21 cellular contexts compared by ENCODE assay signal in the genomic region with DNA sequence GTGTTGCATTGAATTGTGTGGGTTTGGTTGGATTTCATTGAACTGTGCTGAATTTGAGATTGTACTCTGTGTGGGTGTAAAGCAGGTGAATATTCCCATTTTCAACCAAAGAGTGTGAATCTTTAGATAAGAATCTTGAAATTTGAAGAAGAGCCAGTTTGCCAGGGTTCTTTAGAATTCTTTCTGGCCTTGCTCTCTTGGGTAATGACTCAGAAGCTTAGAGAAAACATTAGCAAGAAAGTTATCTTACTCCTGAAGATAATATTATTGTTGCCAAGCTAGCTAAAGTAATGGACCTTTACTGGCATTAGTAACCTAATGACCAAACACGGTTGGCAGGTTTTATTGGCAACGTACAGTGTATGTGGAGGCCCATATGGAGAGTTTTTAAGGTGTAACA. TPM values are rescaled to one million over a fixed set of nuclear protein-coding genes. Genes with fewer than 3 reads are reported as not detected.
A peak's percentile ranks its signal among the peaks of the same experiment; 100 is the strongest.
DNase-seq lines count a peak whose midpoint lies in the region; ATAC-seq and TF ChIP-seq lines count a peak whose summit lies in the region.
"Had no signal": no experiment of that assay in that cellular context is flagged by ENCODE, and none has a peak within 500 bp of the region (broad histone marks: within the 10 kb centered on the region; RNA-seq: fewer than 3 reads in every experiment).

No MANE protein-coding gene starts in this region.

- CTCF ChIA-PET in PC-3 (lab: Charles Lee) = no interaction called here

- no peaks in the 10 kb centered on the region for H3K36me3 ChIP-seq in PC-3 (ENCODE audit: low read depth, low read length)
- H3K36me3 ChIP-seq in osteoblast (ENCODE audit: insufficient read depth, low read length) = no peaks in the 10 kb centered on the region
- H3K36me3 ChIP-seq: BE2C, Peyer's patch had no signal

- POLR2A ChIA-PET in PC-3 (lab: Charles Lee; ENCODE audit: unreplicated experiment) = no interaction called here

- H2AFZ ChIP-seq in PC-3 (ENCODE audit: low read length) = no peak overlapping the region
- H2AFZ ChIP-seq in osteoblast (ENCODE audit: low read length) = no peak overlapping the region

- DNase-seq in Caki2 (ENCODE audit: low read depth) = peak; percentile 32
- peak; percentile 47 for DNase-seq in PC-3
- peak; percentile 34 for DNase-seq in fibroblast of peridontal ligament (ENCODE audit: extremely low read depth)
- peak; percentile 65 for DNase-seq in osteoblast (ENCODE audit: insufficient read length, low spot score, missing footprints)
- DNase-seq in GM13977 (ENCODE audit: low spot score) = no peak
- no peak for DNase-seq in GM13976 (ENCODE audit: low spot score)
- DNase-seq in NCI-H2107 (lab: John Stamatoyannopoulos, UW) = no peak
- no peak for DNase-seq in SKM-1 treated with dmso at 0.1 percent for 144 hours (lab: John Stamatoyannopoulos, UW; ENCODE audit: unreplicated experiment)
- DNase-seq: BE2C, H7, Kasumi-1, NCI-H2029, NCI-H526 treated with DMSO at 0.1 percent for 48 hours, Peyer's patch, SHP77 treated with DMSO at 0.1 percent for 48 hours had no signal

- BruUV-seq in PC-3 (replicated peaks; lab: Mats Ljungman, UMichigan) = no TSS peak

- H3K79me2 ChIP-seq in PC-3 (ENCODE audit: low read length) (no peaks in the 10 kb centered on the region), osteoblast (ENCODE audit: insufficient read depth, low read length) (no peaks in the 10 kb centered on the region)

- no peaks in the 10 kb centered on the region for H4K20me1 ChIP-seq in PC-3 (ENCODE audit: low read length)
- H4K20me1 ChIP-seq in osteoblast (ENCODE audit: insufficient read depth, low read length) = no peaks in the 10 kb centered on the region

- in situ Hi-C loops in Caki2 (cut with HindIII; ENCODE audit: low pct_unique_long_range_greater_than_20kb, low sequenced_read_pairs) (no loop called here), GM13977 (cut with MboI; ENCODE audit: low pct_unique_long_range_greater_than_20kb, low sequenced_read_pairs, unreplicated experiment) (no loop called here), GM13976 (cut with MboI; ENCODE audit: low sequenced_read_pairs, unreplicated experiment) (no loop called here)

- H3K4me1 ChIP-seq in PC-3 (ENCODE audit: insufficient read depth, low read length) (no peaks in the 10 kb centered on the region), osteoblast (ENCODE audit: insufficient read depth, low read length) (peaks cover 3% of the 10 kb centered on the region)
- H3K4me1 ChIP-seq: BE2C, Peyer's patch had no signal

- TF ChIP-seq CTCF in PC-3 (conservative IDR thresholded peaks at IDR 0.05; ENCODE audit: low read depth, low read length) = no peak
- no peak for TF ChIP-seq CTCF in osteoblast (IDR thresholded peaks at IDR 0.05; ENCODE audit: extremely low read depth, low read depth, low read length)
- no peak for TF ChIP-seq CTCF in GM13977 (IDR thresholded peaks at IDR 0.05; ENCODE audit: extremely low read depth, insufficient read depth, missing control alignments)
- no peak for TF ChIP-seq CTCF in GM13976 (IDR thresholded peaks at IDR 0.05; ENCODE audit: borderline replicate concordance, control extremely low read depth, extremely low read depth, insufficient read depth, missing control alignments)

- no peak for ATAC-seq in PC-3
- ATAC-seq: K562 had no signal

- H3K9me3 ChIP-seq in PC-3 (ENCODE audit: low read length) (no peaks in the 10 kb centered on the region), osteoblast (ENCODE audit: low read depth, low read length) (peaks cover 5% of the 10 kb centered on the region)
- H3K9me3 ChIP-seq: Peyer's patch had no signal

- peaks cover 12% of the 10 kb centered on the region for H3K27me3 ChIP-seq in PC-3 (ENCODE audit: low read length)
- peaks cover 34% of the 10 kb centered on the region for H3K27me3 ChIP-seq in osteoblast (ENCODE audit: insufficient read depth, low read length)
- H3K27me3 ChIP-seq: BE2C, Peyer's patch had no signal

- H3K9me2 ChIP-seq in PC-3 (replicated peaks; ENCODE audit: low read length) = no peaks in the 10 kb centered on the region

- intact Hi-C loops in PC-3 (cut with micrococcal nuclease) = no loop called here

- H3F3A ChIP-seq in PC-3 (ENCODE audit: low read length, unreplicated experiment) = no peaks in the 10 kb centered on the region

- H3K27ac ChIP-seq in PC-3 (ENCODE audit: low read length) (no peak overlapping the region), osteoblast (ENCODE audit: low read depth, low read length) (no peak overlapping the region)
- H3K27ac ChIP-seq: 22Rv1, Peyer's patch had no signal

- H3K9ac ChIP-seq in PC-3 (ENCODE audit: low read length) = no peak overlapping the region

- no peak overlapping the region for H3K4me2 ChIP-seq in PC-3 (ENCODE audit: low read length)
- H3K4me2 ChIP-seq in osteoblast (ENCODE audit: insufficient read depth, low read length) = no peak overlapping the region

- H3K4me3 ChIP-seq in PC-3 (ENCODE audit: low read length) (no peak overlapping the region), osteoblast (ENCODE audit: insufficient read depth, low read length) (no peak overlapping the region)
- H3K4me3 ChIP-seq: GM12878, K562, Peyer's patch had no signal

RNA-seq across cellular contexts. Expression of a gene that starts 46.4 kb away (rescaled TPM):
- total RNA-seq in Caki2 (2014; rRNA removed; shearing (Covaris generic); ENCODE audit: low replicate concordance) = not detected in 2 replicates
- total RNA-seq in PC-3 (2014; rRNA removed) (0.07 TPM in 1 of 2 replicates, not detected in the other), osteoblast (not detected in 2 replicates)
- total RNA-seq: HT1080, K562, MCF 10A, OCI-LY7, Peyer's patch had no signal

Comparison
In these comparisons a context has a peak if more than half of its experiments do, and no peak if none do; other contexts are left out.
1. DNase-seq: peak in Caki2 (single experiment), PC-3 (single experiment), fibroblast of peridontal ligament (single experiment) and osteoblast (single experiment); none in GM13977 (single experiment), GM13976 (single experiment), NCI-H2107 (single experiment) and SKM-1 treated with dmso at 0.1 percent for 144 hours (single experiment).